In the genomic region with DNA sequence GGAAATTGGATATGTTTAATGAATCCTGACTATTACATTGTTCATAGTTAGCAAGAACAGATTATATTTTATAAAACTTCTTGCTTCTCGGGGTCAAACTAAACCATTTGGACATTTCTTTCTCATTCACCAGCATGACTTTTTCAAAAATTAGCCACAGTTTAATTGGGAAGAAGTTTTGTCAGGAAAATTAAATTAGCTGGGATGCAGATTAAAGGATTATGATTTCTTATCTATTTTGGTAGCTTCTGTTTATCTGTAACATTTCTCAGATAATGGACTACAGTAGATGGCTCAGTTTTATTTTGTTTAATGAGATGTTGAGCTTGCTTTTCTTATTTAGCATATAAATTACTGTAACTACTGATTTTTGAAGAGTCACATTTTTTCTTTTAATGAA, we compare ENCODE assay signal across 25 cellular contexts.
"Had no signal": no experiment of that assay in that cellular context is flagged by ENCODE, and none has a peak within 500 bp of the region (broad histone marks: within the 10 kb centered on the region; RNA-seq: fewer than 3 reads in every experiment).

No MANE protein-coding gene starts in this region.

- H3K4me1 ChIP-seq: lower lobe of right lung, neural progenitor cell, right lobe of liver, suprapubic skin, tibial artery, upper lobe of right lung had no signal

- H3K9me3 ChIP-seq: left lung, lower lobe of right lung, neutrophil, right atrium auricular region, right lobe of liver, spleen, suprapubic skin, thoracic aorta, tibial artery, upper lobe of right lung had no signal

- H3K27me3 ChIP-seq: left lung, neutrophil, right atrium auricular region, right lobe of liver, suprapubic skin, tibial artery, upper lobe of right lung had no signal

- H3K9ac ChIP-seq: neural progenitor cell had no signal

- H3K27ac ChIP-seq: left lung, lower lobe of right lung, neural progenitor cell, neutrophil, right atrium auricular region, right lobe of liver, skin epidermis, spleen, suprapubic skin, thoracic aorta, tibial artery, upper lobe of right lung had no signal

- H3K4me3 ChIP-seq: left lung, lower lobe of right lung, neural progenitor cell, right atrium auricular region, right lobe of liver, skin epidermis, spleen, suprapubic skin, thoracic aorta, tibial artery, upper lobe of right lung had no signal

- H3K36me3 ChIP-seq: left lung, lower lobe of right lung, neural progenitor cell, neutrophil, right atrium auricular region, right lobe of liver, spleen, suprapubic skin, thoracic aorta, tibial artery, upper lobe of right lung had no signal

- H3K4me2 ChIP-seq: neural progenitor cell had no signal

- H2AFZ ChIP-seq: neural progenitor cell had no signal

- DNase-seq: hypothalamus; immature natural killer cell; kidney; left colon; left lung; lower lobe of right lung; mammary epithelial cell; mesenchymal stem cell; naive B cell; natural killer cell; nephron progenitor cell; occipital lobe; right lobe of liver; spleen; stimulated activated CD4-positive, alpha-beta T cell treated with anti-CD3 and anti-CD28 coated beads, Interleukin-4, amount 100 ng/mL, for 24 hours; stimulated activated naive CD4-positive, alpha-beta T cell; tibial artery; trophoblast cell; upper lobe of right lung had no signal
